8 cellular contexts compared by ENCODE assay signal in the genomic region with DNA sequence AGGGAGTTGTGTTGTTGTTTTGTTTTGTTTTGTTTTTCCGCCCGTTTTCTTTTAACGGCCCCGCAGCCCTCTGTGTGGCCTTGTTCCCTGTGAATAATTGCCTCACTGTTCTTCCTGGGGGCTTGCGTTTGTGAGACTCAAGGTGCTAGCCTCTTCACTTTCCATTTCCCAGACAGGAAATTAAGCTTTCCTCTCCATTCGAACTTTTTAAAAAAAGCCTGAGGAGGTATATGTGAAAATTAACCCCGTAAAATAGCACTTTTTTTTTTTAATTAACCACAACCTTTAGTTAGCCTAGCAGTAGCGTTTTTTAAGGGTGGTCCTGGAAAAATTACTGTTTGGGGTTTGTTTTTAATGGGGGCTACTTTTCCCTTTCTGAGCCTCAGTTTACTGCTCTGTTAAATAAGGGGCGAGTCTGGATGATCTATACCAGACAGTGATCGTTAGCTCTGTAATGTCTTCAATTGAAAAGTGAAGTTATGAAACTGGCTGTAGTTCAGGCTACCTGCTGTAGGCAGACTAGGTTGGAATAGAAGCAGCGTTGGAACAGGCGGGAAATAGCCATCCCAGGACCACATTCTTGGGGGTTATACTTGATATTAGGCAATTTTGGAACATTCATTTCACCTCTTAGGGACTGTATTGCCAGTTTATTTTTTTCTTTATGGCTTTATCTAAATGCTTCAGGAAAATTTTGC. TPM values are rescaled to one million over a fixed set of nuclear protein-coding genes. Genes with fewer than 3 reads are reported as not detected.
DNase-seq lines count a peak whose midpoint lies in the region; ATAC-seq and TF ChIP-seq lines count a peak whose summit lies in the region.

No MANE protein-coding gene starts in this region.

- CTCF ChIA-PET in WTC11 (lab: Charles Lee): interaction anchor here (0.6 to 7.3 kb wide), 12 partner anchors 13 to 400 kb away, joined by 3 to 119 read pairs (median 22); a partner anchor contains a TSS

- H3K9me3 ChIP-seq in iPS DF 6.9 (ENCODE audit: control insufficient read depth, insufficient read depth, low read length): no peaks in the 10 kb centered on the region

- no peaks in the 10 kb centered on the region for H3K36me3 ChIP-seq in iPS DF 6.9 (ENCODE audit: control insufficient read depth, insufficient read depth, low read length)

- H3K27ac ChIP-seq in iPS DF 6.9 (ENCODE audit: low read length) (peak overlapping the region; percentile 40), substantia nigra (ENCODE audit: low read depth, low read length, poor library complexity, severe bottlenecking) (peak overlapping the region; percentile 93)

- ATAC-seq in GM18505 (IDR thresholded peaks at IDR 0.05; ENCODE audit: unreplicated experiment) (peak; percentile 10), HG03095 (IDR thresholded peaks at IDR 0.05; ENCODE audit: unreplicated experiment) (peak; percentile 7), WTC11 (peak; percentile 2; the same call in 1 of the 2 replicates)

- H3K4me1 Mint-ChIP-seq in WTC11: peaks cover 47% of the 10 kb centered on the region

- DNase-seq in WTC11 (ENCODE audit: low spot score) (peak; percentile 7), iPS DF 6.9 (ENCODE audit: low read depth, low spot score) (no peak), substantia nigra (lab: John Stamatoyannopoulos, UW) (no peak), NOMO-1 treated with dmso at 0.1 percent for 144 hours (lab: John Stamatoyannopoulos, UW; ENCODE audit: unreplicated experiment) (no peak), NCI-H345 (lab: John Stamatoyannopoulos, UW) (no peak)
- no peak for DNase-seq in stimulated activated CD4-positive, alpha-beta T cell treated with anti-CD3 and anti-CD28 coated beads, Interleukin-1b, Interleukin-23, amount 100 ng/mL, for 48 hours

- TF ChIP-seq CTCF in WTC11 (IDR thresholded peaks at IDR 0.05): no peak

- POLR2A ChIA-PET in WTC11 (lab: Charles Lee): interaction anchor here (0.6 to 4.2 kb wide), 8 partner anchors 17 to 190 kb away, joined by 3 to 25 read pairs (median 4); no protein-coding TSS in a partner anchor

- H3K9me3 Mint-ChIP-seq in WTC11: no peaks in the 10 kb centered on the region

- peak overlapping the region; percentile 61; the same call in 1 of the 2 replicates for H3K4me3 ChIP-seq in iPS DF 6.9 (ENCODE audit: low read length)

- no peaks in the 10 kb centered on the region; the same call in 1 of the 2 replicates for H3K27me3 Mint-ChIP-seq in WTC11 (ENCODE audit: low read depth)

- no peak for TF ChIP-seq POLR2A in GM18505 (IDR thresholded peaks at IDR 0.05; ENCODE audit: borderline replicate concordance, extremely low read depth, insufficient read depth, insufficient read length)

- H3K27me3 ChIP-seq in iPS DF 6.9 (ENCODE audit: control insufficient read depth, insufficient read depth, low read length): no peaks in the 10 kb centered on the region

- peak overlapping the region; percentile 90 for H3K4me3 Mint-ChIP-seq in WTC11

- no peaks in the 10 kb centered on the region for H3K4me1 ChIP-seq in iPS DF 6.9 (ENCODE audit: control insufficient read depth, insufficient read depth, low read length)

- H3K36me3 Mint-ChIP-seq in WTC11: no peaks in the 10 kb centered on the region

- H3K27ac Mint-ChIP-seq in WTC11: peak overlapping the region; percentile 97

- no CpG with 5 or more reads among the region's 12 CpGs for WGBS in iPS DF 6.9 (ENCODE audit: insufficient coverage, insufficient read length)

TF ChIP-seq in WTC11, 78 proteins besides CTCF, POLR2A, EP300 and RAD21:
- TF ChIP-seq, protein P1, sequence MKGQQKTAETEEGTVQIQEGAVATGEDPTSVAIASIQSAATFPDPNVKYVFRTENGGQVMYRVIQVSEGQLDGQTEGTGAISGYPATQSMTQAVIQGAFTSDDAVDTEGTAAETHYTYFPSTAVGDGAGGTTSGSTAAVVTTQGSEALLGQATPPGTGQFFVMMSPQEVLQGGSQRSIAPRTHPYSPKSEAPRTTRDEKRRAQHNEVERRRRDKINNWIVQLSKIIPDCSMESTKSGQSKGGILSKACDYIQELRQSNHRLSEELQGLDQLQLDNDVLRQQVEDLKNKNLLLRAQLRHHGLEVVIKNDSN (CRISPR knock-in tag; IDR thresholded peaks at IDR 0.05): no peak

RNA-seq across cellular contexts. Expression of a gene that starts 1.7 kb away (rescaled TPM):
- 89.1 to 116 TPM (median 113 TPM) in 3 replicates for total RNA-seq in WTC11 (2021)

RNA-seq across cellular contexts. Expression of a gene that starts 39.8 kb away (rescaled TPM):
- 35.3 to 39.9 TPM (median 35.8 TPM) in 3 replicates for total RNA-seq in WTC11 (2021)
